Comparison of ENCODE assay signal across 8 cellular contexts in the genomic region with DNA sequence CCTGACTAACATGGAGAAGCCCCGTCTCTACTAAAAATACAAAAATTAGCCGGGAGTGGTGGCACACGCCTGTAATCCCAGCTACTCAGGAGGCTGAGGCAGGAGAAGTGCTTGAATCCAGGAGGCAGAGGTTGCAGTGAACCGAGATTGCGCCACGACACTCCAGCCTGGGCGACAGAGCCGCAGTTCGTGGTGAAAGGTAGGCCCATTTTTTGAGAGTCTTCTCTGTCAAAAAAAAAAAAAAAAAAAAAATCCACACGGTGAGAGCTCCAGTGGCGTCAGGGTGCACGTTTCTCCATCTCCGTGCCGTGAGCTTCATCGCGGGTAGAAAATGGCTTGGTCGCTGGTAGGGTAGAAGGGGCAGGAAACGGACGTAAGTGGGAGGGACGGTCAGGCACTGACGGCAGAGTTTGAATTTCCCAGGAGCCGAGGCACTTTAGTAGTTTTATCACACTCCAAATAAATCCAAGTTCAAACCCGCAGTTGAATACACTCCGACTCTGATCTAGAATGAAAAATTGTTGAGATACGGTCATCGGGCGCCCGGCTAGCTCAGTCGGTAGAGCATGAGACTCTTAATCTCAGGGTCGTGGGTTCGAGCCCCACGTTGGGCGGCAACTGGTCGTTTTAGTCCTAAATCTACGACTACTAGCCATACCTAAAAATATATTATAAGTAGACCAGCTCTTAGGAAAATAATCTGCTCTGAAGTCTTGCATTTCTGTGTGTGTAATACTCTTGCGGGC. TPM values are rescaled to one million over a fixed set of nuclear protein-coding genes. Genes with fewer than 3 reads are reported as not detected.
DNase-seq lines count a peak whose midpoint lies in the region; ATAC-seq and TF ChIP-seq lines count a peak whose summit lies in the region.

No MANE protein-coding gene starts in this region.

- no peak overlapping the region for H2AK5ac ChIP-seq in trophoblast cell (ENCODE audit: low read length)

- H4K91ac ChIP-seq in trophoblast cell (ENCODE audit: low read depth, low read length), result no peak overlapping the region

- H3K9ac ChIP-seq in trophoblast cell (ENCODE audit: low read length), result peak overlapping the region; percentile 60

- no peaks in the 10 kb centered on the region for H3K36me3 ChIP-seq in trophoblast cell (ENCODE audit: control insufficient read depth in 1 of 2, insufficient read depth in 2 of 2, low read length in 2 of 2)
- no peaks in the 10 kb centered on the region for H3K36me3 ChIP-seq in uterus

- peaks cover 14 to 19% of the 10 kb centered on the region in 2 experiments for H3K4me1 ChIP-seq in trophoblast cell (ENCODE audit: control insufficient read depth in 1 of 2, insufficient read depth in 2 of 2, low read length in 2 of 2)
- H3K4me1 ChIP-seq in uterus, result no peaks in the 10 kb centered on the region

- no peak overlapping the region for H4K8ac ChIP-seq in trophoblast cell (ENCODE audit: low read depth, low read length)

- H3K79me2 ChIP-seq in trophoblast cell (ENCODE audit: control insufficient read depth, insufficient read depth, low read length, poor library complexity), result no peaks in the 10 kb centered on the region

- H2BK5ac ChIP-seq in trophoblast cell (ENCODE audit: low read depth, low read length, poor library complexity), result no peak overlapping the region

- peak; percentile 39 for ATAC-seq in GM19395 (IDR thresholded peaks at IDR 0.05; ENCODE audit: unreplicated experiment)
- peak; percentile 45 to 50 for ATAC-seq in activated T-cell treated with anti-CD3 and anti-CD28 coated beads, Interleukin-2, amount 50 U/mL, for 4 hours

- H3K4me3 Mint-ChIP-seq in activated T-cell treated with anti-CD3 and anti-CD28 coated beads, Interleukin-2, amount 50 U/mL, for 4 hours, result peak overlapping the region; percentile 89

- H3K27me3 Mint-ChIP-seq in activated T-cell treated with anti-CD3 and anti-CD28 coated beads, Interleukin-2, amount 50 U/mL, for 4 hours (ENCODE audit: low read depth), result peaks cover 21% of the 10 kb centered on the region

- H3K27me3 ChIP-seq in trophoblast cell (ENCODE audit: insufficient read depth, low read length), result peaks cover 31% of the 10 kb centered on the region
- no peaks in the 10 kb centered on the region for H3K27me3 ChIP-seq in uterus

- no peak overlapping the region for H3K27ac ChIP-seq in trophoblast cell (ENCODE audit: low read depth, low read length)
- H3K27ac ChIP-seq in uterus, result peak overlapping the region; percentile 85 to 91

- H3K79me1 ChIP-seq in trophoblast cell (ENCODE audit: low read length), result no peaks in the 10 kb centered on the region

- H3K4me1 Mint-ChIP-seq in activated T-cell treated with anti-CD3 and anti-CD28 coated beads, Interleukin-2, amount 50 U/mL, for 4 hours (ENCODE audit: low read depth), result peaks cover 30% of the 10 kb centered on the region

- intact Hi-C loops in uterus (cut with DNase I; ENCODE audit: low total_unique reads), result no loop called here

- H3K14ac ChIP-seq in trophoblast cell (ENCODE audit: low read length), result no peak overlapping the region

- H3K4me3 ChIP-seq in trophoblast cell (ENCODE audit: low read depth, low read length) (peak overlapping the region; percentile 82), uterus (peak overlapping the region; percentile 44 to 63)

- H3K4me2 ChIP-seq in trophoblast cell (ENCODE audit: low read length), result peak overlapping the region; percentile 69

- TF ChIP-seq CTCF in uterus (IDR thresholded peaks at IDR 0.05), result no peak

- H3K18ac ChIP-seq in trophoblast cell (ENCODE audit: low read length), result no peak overlapping the region

- H3K36me3 Mint-ChIP-seq in activated T-cell treated with anti-CD3 and anti-CD28 coated beads, Interleukin-2, amount 50 U/mL, for 4 hours (ENCODE audit: insufficient read depth), result no peaks in the 10 kb centered on the region

- DNase-seq in LHCN-M2 (ENCODE audit: low read depth) (peak; percentile 92), foreskin melanocyte (peak; percentile 98), trophoblast cell (peak; percentile 75 to 89), uterus (peak; percentile 84 to 88), NK-92 (lab: John Stamatoyannopoulos, UW; ENCODE audit: unreplicated experiment) (no peak), DMS153 treated with DMSO at 0.1 percent for 48 hours (lab: John Stamatoyannopoulos, UW; ENCODE audit: unreplicated experiment) (no peak)
- DNase-seq in activated T-cell treated with anti-CD3 and anti-CD28 coated beads, Interleukin-2, amount 50 U/mL, for 4 hours, result peak; percentile 81

- no peak overlapping the region for H3K23ac ChIP-seq in trophoblast cell (ENCODE audit: low read length)

- H2AFZ ChIP-seq in trophoblast cell (ENCODE audit: insufficient read depth, low read length, poor library complexity), result peak overlapping the region; percentile 87

- H3K9me3 Mint-ChIP-seq in activated T-cell treated with anti-CD3 and anti-CD28 coated beads, Interleukin-2, amount 50 U/mL, for 4 hours, result peaks cover 5% of the 10 kb centered on the region

- no peak overlapping the region for H2BK120ac ChIP-seq in trophoblast cell (ENCODE audit: insufficient read depth, low read length, poor library complexity)

- H3K4ac ChIP-seq in trophoblast cell (ENCODE audit: low read depth, low read length), result no peak overlapping the region

- no peak overlapping the region for H2BK12ac ChIP-seq in trophoblast cell (ENCODE audit: low read length)

- TF ChIP-seq POLR2A in uterus (IDR thresholded peaks at IDR 0.05), result no peak

- no CpG with 5 or more reads among the region's 36 CpGs for WGBS in trophoblast cell (ENCODE audit: extremely low coverage, insufficient coverage, insufficient read length)

- H4K12ac ChIP-seq in trophoblast cell (ENCODE audit: low read depth, low read length), result no peak overlapping the region

- H3K9me3 ChIP-seq in trophoblast cell (ENCODE audit: insufficient read depth, low read depth, low read length), result peaks cover 3% of the 10 kb centered on the region
- H3K9me3 ChIP-seq in uterus, result no peaks in the 10 kb centered on the region

RNA-seq across cellular contexts. Expression of a gene that starts 2.4 kb away (rescaled TPM):
- total RNA-seq in LHCN-M2 (2014; rRNA removed) (1.5 and 1.6 TPM in 2 replicates), uterus (1 to 10 TPM; 1.2 to 7.7 (median 1.6) TPM)
- polyA plus RNA-seq in LHCN-M2 (2012), result 2.4 TPM
- total RNA-seq in activated T-cell treated with anti-CD3 and anti-CD28 coated beads, Interleukin-2, amount 50 U/mL, for 4 hours, result 1 to 10 TPM in 1 of 3 donors, under 1 TPM in 2; 0.18 to 2.1 (median 0.99) TPM
- 0.04 and 0.07 TPM in 2 replicates for polyA plus RNA-seq in trophoblast cell (2013)

RNA-seq across cellular contexts. Expression of a gene that starts 15.7 kb away (rescaled TPM):
- total RNA-seq in LHCN-M2 (2014; rRNA removed) (14.4 and 18.8 TPM in 2 replicates), uterus (10 to 100 TPM in 2 of 4 donors, 1 to 10 TPM in 2; 4.7 to 18.8 (median 12.2) TPM)
- polyA plus RNA-seq in LHCN-M2 (2012), result 22.9 TPM
- total RNA-seq in activated T-cell treated with anti-CD3 and anti-CD28 coated beads, Interleukin-2, amount 50 U/mL, for 4 hours, result 10 to 100 TPM; 37.6 to 39.5 (median 38.3) TPM
- 16.4 and 16.9 TPM in 2 replicates for polyA plus RNA-seq in trophoblast cell (2013)

RNA-seq across cellular contexts. Expression of a gene that starts 36.3 kb away (rescaled TPM):
- total RNA-seq in LHCN-M2 (2014; rRNA removed) (2,805 and 3,118 TPM in 2 replicates), uterus (1,000 to 10,000 TPM; 1,656 to 5,035 (median 2,557) TPM)
- polyA plus RNA-seq in LHCN-M2 (2012), result 3,165 TPM
- total RNA-seq in activated T-cell treated with anti-CD3 and anti-CD28 coated beads, Interleukin-2, amount 50 U/mL, for 4 hours, result 1,000 to 10,000 TPM; 2,938 to 3,145 (median 2,972) TPM
- 2,172 and 2,251 TPM in 2 replicates for polyA plus RNA-seq in trophoblast cell (2013)

RNA-seq across cellular contexts. Expression of a gene that starts 53.6 kb away (rescaled TPM):
- 3.4 and 5.7 TPM in 2 replicates for total RNA-seq in LHCN-M2 (2014; rRNA removed)
- polyA plus RNA-seq in LHCN-M2 (2012), result 3.0 TPM
- 10 to 100 TPM; 11.4 to 12.5 (median 12.0) TPM for total RNA-seq in activated T-cell treated with anti-CD3 and anti-CD28 coated beads, Interleukin-2, amount 50 U/mL, for 4 hours
- polyA plus RNA-seq in trophoblast cell (2013), result 2.8 and 3.3 TPM in 2 replicates
- total RNA-seq in uterus, result 10 to 100 TPM in 2 of 4 donors, 1 to 10 TPM in 2; 1.2 to 22.1 (median 13.9) TPM

Comparison
In these comparisons a context has a peak if more than half of its experiments do, and no peak if none do; other contexts are left out.
1. DNase-seq: peak in LHCN-M2 (single experiment), activated T-cell treated with anti-CD3 and anti-CD28 coated beads, Interleukin-2, amount 50 U/mL, for 4 hours (single experiment), foreskin melanocyte (single experiment), trophoblast cell (2 of 2) and uterus (2 of 2); none in NK-92 (single experiment) and DMS153 treated with DMSO at 0.1 percent for 48 hours (single experiment).